In genomic region chr13:101452519-101453485, GRCh38 we compare ENCODE assay signal across 9 cellular contexts. TPM values are rescaled to one million over a fixed set of nuclear protein-coding genes. Genes with fewer than 3 reads are reported as not detected.
DNase-seq lines count a peak whose midpoint lies in the region; ATAC-seq and TF ChIP-seq lines count a peak whose summit lies in the region.
"Had no signal": no experiment of that assay in that cellular context is flagged by ENCODE, and none has a peak within 500 bp of the region (broad histone marks: within the 10 kb centered on the region; RNA-seq: fewer than 3 reads in every experiment).

A gene with protein sequence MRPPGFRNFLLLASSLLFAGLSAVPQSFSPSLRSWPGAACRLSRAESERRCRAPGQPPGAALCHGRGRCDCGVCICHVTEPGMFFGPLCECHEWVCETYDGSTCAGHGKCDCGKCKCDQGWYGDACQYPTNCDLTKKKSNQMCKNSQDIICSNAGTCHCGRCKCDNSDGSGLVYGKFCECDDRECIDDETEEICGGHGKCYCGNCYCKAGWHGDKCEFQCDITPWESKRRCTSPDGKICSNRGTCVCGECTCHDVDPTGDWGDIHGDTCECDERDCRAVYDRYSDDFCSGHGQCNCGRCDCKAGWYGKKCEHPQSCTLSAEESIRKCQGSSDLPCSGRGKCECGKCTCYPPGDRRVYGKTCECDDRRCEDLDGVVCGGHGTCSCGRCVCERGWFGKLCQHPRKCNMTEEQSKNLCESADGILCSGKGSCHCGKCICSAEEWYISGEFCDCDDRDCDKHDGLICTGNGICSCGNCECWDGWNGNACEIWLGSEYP (plus strand): TSS chr13:101452675. CDS start chr13:101452834, 159 bp downstream.

- peaks cover 4 to 11% (median 6%) of the 10 kb centered on the region in 4 donors for H3K4me1 ChIP-seq in liver (ENCODE audit: control insufficient read depth in 4 of 4, insufficient read depth in 4 of 4, low read length in 3 of 4)
- H3K4me1 ChIP-seq: BLaER1 treated with 17β-estradiol and CSF1 and Interleukin-3, amounts not matched to agents 10 nM and 100 nM had no signal

- ATAC-seq in HG02973 (IDR thresholded peaks at IDR 0.05; ENCODE audit: unreplicated experiment): peak; percentile 86

- peak; percentile 0 for DNase-seq in NCI-H510A treated with DMSO at 0.1 percent for 48 hours (lab: John Stamatoyannopoulos, UW)
- DNase-seq in NCI-H510A (lab: John Stamatoyannopoulos, UW): no peak
- DNase-seq in amniotic stem cell (lab: John Stamatoyannopoulos, UW): peak; percentile 20
- no peak for DNase-seq in DMS79 treated with DMSO at 0.1 percent for 48 hours (lab: John Stamatoyannopoulos, UW)
- no peak for DNase-seq in GOT3 (lab: John Stamatoyannopoulos, UW)
- no peak for DNase-seq in stimulated activated CD4-positive, alpha-beta T cell treated with anti-CD3 and anti-CD28 coated beads, Interleukin-4, amount 100 ng/mL, for 1 hour

- H3K27me3 ChIP-seq in liver (ENCODE audit: control insufficient read depth in 4 of 4, insufficient read depth in 4 of 4, low read length in 3 of 4): peaks cover 0 to 3% (median 0%) of the 10 kb centered on the region in 4 donors
- H3K27me3 ChIP-seq: BLaER1 treated with 17β-estradiol and CSF1 and Interleukin-3, amounts not matched to agents 10 nM and 100 nM had no signal

- no peak within 1 kb of the TSS for H3K27ac ChIP-seq in liver (ENCODE audit: low read depth in 1 of 2, low read length in 2 of 2)
- H3K27ac ChIP-seq: BLaER1 treated with 17β-estradiol and CSF1 and Interleukin-3, amounts not matched to agents 10 nM and 100 nM had no signal

- H3K9ac ChIP-seq in liver (ENCODE audit: low read depth in 1 of 2, low read length in 2 of 2): no peak within 1 kb of the TSS
- H3K9ac ChIP-seq: BLaER1 treated with 17β-estradiol and CSF1 and Interleukin-3, amounts not matched to agents 10 nM and 100 nM had no signal

- no peak for TF ChIP-seq CTCF in liver (IDR thresholded peaks at IDR 0.05; ENCODE audit: low read depth, low read length, missing input control)

- TF ChIP-seq RAD21 in liver (IDR thresholded peaks at IDR 0.05): no peak

- H3K4me3 ChIP-seq in liver (ENCODE audit: low read depth in 1 of 3, low read length in 3 of 3): peak within 1 kb of the TSS; percentile 30 to 55 (median 51)
- H3K4me3 ChIP-seq: BLaER1 treated with 17β-estradiol and CSF1 and Interleukin-3, amounts not matched to agents 10 nM and 100 nM had no signal

- no peaks in the 10 kb centered on the region for H3K36me3 ChIP-seq in liver (ENCODE audit: control insufficient read depth in 4 of 4, insufficient read depth in 3 of 4, low read depth in 1 of 4, low read length in 3 of 4)
- H3K36me3 ChIP-seq: BLaER1 treated with 17β-estradiol and CSF1 and Interleukin-3, amounts not matched to agents 10 nM and 100 nM had no signal

- 60% methylated on average over 18 of the region's 18 CpGs for WGBS in liver

- no peaks in the 10 kb centered on the region for H3K9me3 ChIP-seq in liver (ENCODE audit: control insufficient read depth in 4 of 4, low read length in 3 of 4)
- H3K9me3 ChIP-seq: BLaER1 treated with 17β-estradiol and CSF1 and Interleukin-3, amounts not matched to agents 10 nM and 100 nM had no signal

TF ChIP-seq in liver, 16 proteins besides CTCF, POLR2A, EP300 and RAD21:
- TF ChIP-seq SP1 (IDR thresholded peaks at IDR 0.05): no peak
- no peak for TF ChIP-seq ATF3 (IDR thresholded peaks at IDR 0.05)
- no peak for TF ChIP-seq TAF1 (conservative IDR thresholded peaks at IDR 0.05)
- no peak for TF ChIP-seq RXRA (IDR thresholded peaks at IDR 0.05)
- no peak for TF ChIP-seq FOXA2 (IDR thresholded peaks at IDR 0.05)
- no peak for TF ChIP-seq FOXA1 (IDR thresholded peaks at IDR 0.05)
- no peak for TF ChIP-seq REST (IDR thresholded peaks at IDR 0.05)
- no peak for TF ChIP-seq YY1 (IDR thresholded peaks at IDR 0.05)
- no peak for TF ChIP-seq HNF4G (IDR thresholded peaks at IDR 0.05)
- TF ChIP-seq ZBTB33 (IDR thresholded peaks at IDR 0.05): no peak
- TF ChIP-seq EGR1 (IDR thresholded peaks at IDR 0.05; ENCODE audit: low read depth in 2 of 2): no peak
- TF ChIP-seq, protein P1, sequence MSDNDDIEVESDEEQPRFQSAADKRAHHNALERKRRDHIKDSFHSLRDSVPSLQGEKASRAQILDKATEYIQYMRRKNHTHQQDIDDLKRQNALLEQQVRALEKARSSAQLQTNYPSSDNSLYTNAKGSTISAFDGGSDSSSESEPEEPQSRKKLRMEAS (IDR thresholded peaks at IDR 0.05): no peak
- no peak for TF ChIP-seq NR2F2 (IDR thresholded peaks at IDR 0.05)
- TF ChIP-seq GABPA (IDR thresholded peaks at IDR 0.05 in 1 of 2, conservative IDR thresholded peaks at IDR 0.05 in 1 of 2): no peak

RNA-seq across cellular contexts. Expression of the gene that starts here (rescaled TPM):
- total RNA-seq in liver: 1 to 10 TPM in 1 of 2 donors, under 1 TPM in 1; 0.28 to 1.8 TPM
- polyA plus RNA-seq in liver: 1 to 10 TPM in 1 of 2 donors, under 1 TPM in 1; 0.57 to 2.2 TPM

Comparison
In these comparisons a context has a peak if more than half of its experiments do, and no peak if none do; other contexts are left out.
1. DNase-seq: peak in NCI-H510A treated with DMSO at 0.1 percent for 48 hours (single experiment) and amniotic stem cell (single experiment); none in NCI-H510A (single experiment), DMS79 treated with DMSO at 0.1 percent for 48 hours (single experiment), GOT3 (single experiment) and stimulated activated CD4-positive, alpha-beta T cell treated with anti-CD3 and anti-CD28 coated beads, Interleukin-4, amount 100 ng/mL, for 1 hour (single experiment).